1 cellular context compared by ENCODE assay signal in the genomic region with DNA sequence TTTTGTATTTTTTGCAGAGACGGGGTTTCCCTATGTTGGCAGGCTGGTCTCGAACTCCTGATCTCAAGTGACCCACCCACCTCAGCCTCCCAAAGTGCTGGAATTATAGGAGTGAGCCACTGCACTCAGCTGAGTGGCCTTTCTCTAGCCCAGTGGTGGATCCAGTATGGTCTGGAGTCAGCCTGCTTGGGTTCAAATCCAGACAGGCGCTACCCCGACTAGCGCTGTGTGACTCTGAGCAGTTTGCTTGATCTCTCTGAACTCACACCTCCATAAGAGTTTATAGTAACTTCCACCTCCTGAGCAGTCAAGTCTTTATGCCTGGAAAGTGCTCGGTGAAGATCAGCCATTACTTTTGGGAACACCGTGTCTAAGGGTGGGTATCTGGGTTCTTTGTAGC.
A peak's percentile ranks its signal among the peaks of the same experiment; 100 is the strongest.
TF ChIP-seq lines count a peak whose summit lies in the region.

No MANE protein-coding gene starts in this region.

TF ChIP-seq in GM12878, 131 proteins besides CTCF, POLR2A, EP300 and RAD21:
- TF ChIP-seq, protein P1, sequence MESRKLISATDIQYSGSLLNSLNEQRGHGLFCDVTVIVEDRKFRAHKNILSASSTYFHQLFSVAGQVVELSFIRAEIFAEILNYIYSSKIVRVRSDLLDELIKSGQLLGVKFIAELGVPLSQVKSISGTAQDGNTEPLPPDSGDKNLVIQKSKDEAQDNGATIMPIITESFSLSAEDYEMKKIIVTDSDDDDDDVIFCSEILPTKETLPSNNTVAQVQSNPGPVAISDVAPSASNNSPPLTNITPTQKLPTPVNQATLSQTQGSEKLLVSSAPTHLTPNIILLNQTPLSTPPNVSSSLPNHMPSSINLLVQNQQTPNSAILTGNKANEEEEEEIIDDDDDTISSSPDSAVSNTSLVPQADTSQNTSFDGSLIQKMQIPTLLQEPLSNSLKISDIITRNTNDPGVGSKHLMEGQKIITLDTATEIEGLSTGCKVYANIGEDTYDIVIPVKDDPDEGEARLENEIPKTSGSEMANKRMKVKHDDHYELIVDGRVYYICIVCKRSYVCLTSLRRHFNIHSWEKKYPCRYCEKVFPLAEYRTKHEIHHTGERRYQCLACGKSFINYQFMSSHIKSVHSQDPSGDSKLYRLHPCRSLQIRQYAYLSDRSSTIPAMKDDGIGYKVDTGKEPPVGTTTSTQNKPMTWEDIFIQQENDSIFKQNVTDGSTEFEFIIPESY (IDR thresholded peaks at IDR 0.05): peak; percentile 66; the same call in 1 of the 2 replicates
- peak; percentile 12; the same call in 1 of the 2 replicates for TF ChIP-seq SMAD5 (IDR thresholded peaks at IDR 0.05; ENCODE audit: low read depth)
- 0 out of 2 replicates have a peak, but pooled peaks have one; percentile 13 for TF ChIP-seq POLR2AphosphoS5 (IDR thresholded peaks at IDR 0.05; ENCODE audit: low read length)
- TF ChIP-seq RB1 (IDR thresholded peaks at IDR 0.05; ENCODE audit: borderline replicate concordance): no peak
- TF ChIP-seq ZNF217 (IDR thresholded peaks at IDR 0.05): peak; percentile 79; the same call in 1 of the 2 replicates
- TF ChIP-seq, protein P2, sequence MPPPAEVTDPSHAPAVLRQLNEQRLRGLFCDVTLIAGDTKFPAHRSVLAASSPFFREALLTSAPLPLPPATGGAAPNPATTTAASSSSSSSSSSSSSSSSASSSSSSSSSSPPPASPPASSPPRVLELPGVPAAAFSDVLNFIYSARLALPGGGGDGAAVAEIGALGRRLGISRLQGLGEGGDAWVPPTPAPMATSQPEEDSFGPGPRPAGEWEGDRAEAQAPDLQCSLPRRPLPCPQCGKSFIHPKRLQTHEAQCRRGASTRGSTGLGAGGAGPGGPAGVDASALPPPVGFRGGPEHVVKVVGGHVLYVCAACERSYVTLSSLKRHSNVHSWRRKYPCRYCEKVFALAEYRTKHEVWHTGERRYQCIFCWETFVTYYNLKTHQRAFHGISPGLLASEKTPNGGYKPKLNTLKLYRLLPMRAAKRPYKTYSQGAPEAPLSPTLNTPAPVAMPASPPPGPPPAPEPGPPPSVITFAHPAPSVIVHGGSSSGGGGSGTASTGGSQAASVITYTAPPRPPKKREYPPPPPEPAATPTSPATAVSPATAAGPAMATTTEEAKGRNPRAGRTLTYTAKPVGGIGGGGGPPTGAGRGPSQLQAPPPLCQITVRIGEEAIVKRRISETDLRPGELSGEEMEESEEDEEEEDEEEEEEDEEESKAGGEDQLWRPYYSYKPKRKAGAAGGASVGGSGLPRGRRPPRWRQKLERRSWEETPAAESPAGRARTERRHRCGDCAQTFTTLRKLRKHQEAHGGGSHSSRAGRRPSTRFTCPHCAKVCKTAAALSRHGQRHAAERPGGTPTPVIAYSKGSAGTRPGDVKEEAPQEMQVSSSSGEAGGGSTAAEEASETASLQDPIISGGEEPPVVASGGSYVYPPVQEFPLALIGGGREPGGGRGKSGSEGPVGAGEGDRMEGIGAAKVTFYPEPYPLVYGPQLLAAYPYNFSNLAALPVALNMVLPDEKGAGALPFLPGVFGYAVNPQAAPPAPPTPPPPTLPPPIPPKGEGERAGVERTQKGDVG (CRISPR knock-in tag; IDR thresholded peaks at IDR 0.05): no peak
